In the genomic region with DNA sequence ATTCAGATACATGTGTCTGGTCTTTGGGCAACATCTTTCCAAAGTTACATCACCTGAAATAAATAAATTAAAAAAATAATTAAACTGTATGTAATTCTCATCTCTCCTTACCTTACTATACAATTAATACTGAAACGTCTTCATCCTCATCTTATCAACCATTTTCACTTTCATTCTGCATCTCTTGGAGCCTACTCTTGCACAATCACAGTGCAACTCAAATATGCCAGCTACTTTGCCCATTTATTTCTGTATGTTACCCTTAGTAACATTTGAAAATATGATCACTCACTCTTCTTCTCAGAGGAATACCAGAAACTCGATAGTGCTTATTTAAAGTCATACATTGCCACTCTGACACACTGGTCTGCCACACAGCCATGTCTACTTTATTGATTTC, we compare ENCODE assay signal across 1 cellular context.
TF ChIP-seq lines count a peak whose summit lies in the region.

No MANE protein-coding gene starts in this region.

TF ChIP-seq in SK-N-SH, 30 proteins besides CTCF, POLR2A, EP300 and RAD21 (continued from another document):
- TF ChIP-seq USF1 (IDR thresholded peaks at IDR 0.05; ENCODE audit: borderline replicate concordance, low read depth) (no peak), NFIC (IDR thresholded peaks at IDR 0.05; ENCODE audit: borderline replicate concordance) (no peak), MAX (IDR thresholded peaks at IDR 0.05; ENCODE audit: low read depth) (no peak)
- TF ChIP-seq, protein P1, sequence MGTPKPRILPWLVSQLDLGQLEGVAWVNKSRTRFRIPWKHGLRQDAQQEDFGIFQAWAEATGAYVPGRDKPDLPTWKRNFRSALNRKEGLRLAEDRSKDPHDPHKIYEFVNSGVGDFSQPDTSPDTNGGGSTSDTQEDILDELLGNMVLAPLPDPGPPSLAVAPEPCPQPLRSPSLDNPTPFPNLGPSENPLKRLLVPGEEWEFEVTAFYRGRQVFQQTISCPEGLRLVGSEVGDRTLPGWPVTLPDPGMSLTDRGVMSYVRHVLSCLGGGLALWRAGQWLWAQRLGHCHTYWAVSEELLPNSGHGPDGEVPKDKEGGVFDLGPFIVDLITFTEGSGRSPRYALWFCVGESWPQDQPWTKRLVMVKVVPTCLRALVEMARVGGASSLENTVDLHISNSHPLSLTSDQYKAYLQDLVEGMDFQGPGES (IDR thresholded peaks at IDR 0.05; ENCODE audit: low read depth, low read length): no peak
